Comparison of ENCODE assay signal across 17 cellular contexts in the genomic region with DNA sequence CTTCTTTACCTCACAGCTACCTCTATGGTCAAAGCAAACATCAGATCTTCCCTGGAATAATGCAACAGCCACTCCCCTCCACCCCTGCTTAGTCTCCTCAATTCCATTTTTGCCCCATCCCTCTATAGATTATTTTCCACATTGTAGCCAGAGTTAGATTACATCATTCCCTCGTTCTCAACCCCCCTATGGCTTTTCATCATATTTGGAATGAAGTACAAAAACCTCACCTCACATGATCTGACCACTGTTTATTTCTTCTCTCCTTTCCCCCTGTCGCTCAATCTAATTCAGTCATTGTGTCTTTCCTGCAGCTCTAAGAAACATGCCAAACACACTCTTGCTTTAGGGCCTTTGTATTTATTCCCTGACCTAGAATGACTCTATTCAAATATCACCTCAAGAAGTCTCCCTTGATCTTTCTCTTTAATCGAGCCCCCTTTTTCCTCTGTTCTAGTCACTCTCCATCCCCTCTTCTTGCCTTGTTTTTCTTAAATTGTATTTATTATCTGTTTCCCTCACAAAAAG. TPM values are rescaled to one million over a fixed set of nuclear protein-coding genes. Genes with fewer than 3 reads are reported as not detected.
A peak's percentile ranks its signal among the peaks of the same experiment; 100 is the strongest.
DNase-seq lines count a peak whose midpoint lies in the region; ATAC-seq and TF ChIP-seq lines count a peak whose summit lies in the region.
"Had no signal": no experiment of that assay in that cellular context is flagged by ENCODE, and none has a peak within 500 bp of the region (broad histone marks: within the 10 kb centered on the region; RNA-seq: fewer than 3 reads in every experiment).

No MANE protein-coding gene starts in this region.

- H3K9me3 ChIP-seq in HEK293 (ENCODE audit: control insufficient read depth, insufficient read depth, low read depth, low read length), result no peaks in the 10 kb centered on the region
- H3K9me3 ChIP-seq: Caco-2 had no signal

- no peak overlapping the region for H3K4me3 Mint-ChIP-seq in stimulated activated effector memory CD8-positive, alpha-beta T cell treated with anti-CD3 and anti-CD28 coated beads, Interleukin-12 subunit alpha, Interleukin-12 subunit beta, amount 100 ng/mL, for 72 hours
- H3K4me3 Mint-ChIP-seq in activated T-helper 2 cell treated with anti-CD3 and anti-CD28 coated beads, Interferon-gamma antibody, Interleukin-2, Interleukin-4, amounts not matched to agents 10 μg/mL and 5 μg/mL and 100 μg/mL, durations not matched to agents 14 hours and 24 hours and 36 hours (ENCODE audit: low read depth), result no peak overlapping the region

- H3K4me1 Mint-ChIP-seq in stimulated activated effector memory CD8-positive, alpha-beta T cell treated with anti-CD3 and anti-CD28 coated beads, Interleukin-12 subunit alpha, Interleukin-12 subunit beta, amount 100 ng/mL, for 72 hours, result peaks cover 9% of the 10 kb centered on the region
- peaks cover 3% of the 10 kb centered on the region for H3K4me1 Mint-ChIP-seq in activated T-helper 2 cell treated with anti-CD3 and anti-CD28 coated beads, Interferon-gamma antibody, Interleukin-2, Interleukin-4, amounts not matched to agents 10 μg/mL and 5 μg/mL and 100 μg/mL, durations not matched to agents 14 hours and 24 hours and 36 hours (ENCODE audit: low read depth)

- H3K36me3 Mint-ChIP-seq in stimulated activated effector memory CD8-positive, alpha-beta T cell treated with anti-CD3 and anti-CD28 coated beads, Interleukin-12 subunit alpha, Interleukin-12 subunit beta, amount 100 ng/mL, for 72 hours, result peaks cover 52% of the 10 kb centered on the region
- H3K36me3 Mint-ChIP-seq in activated T-helper 2 cell treated with anti-CD3 and anti-CD28 coated beads, Interferon-gamma antibody, Interleukin-2, Interleukin-4, amounts not matched to agents 10 μg/mL and 5 μg/mL and 100 μg/mL, durations not matched to agents 14 hours and 24 hours and 36 hours (ENCODE audit: low read depth), result peaks cover 35% of the 10 kb centered on the region

- H3K27ac Mint-ChIP-seq in stimulated activated effector memory CD8-positive, alpha-beta T cell treated with anti-CD3 and anti-CD28 coated beads, Interleukin-12 subunit alpha, Interleukin-12 subunit beta, amount 100 ng/mL, for 72 hours, result peak overlapping the region; percentile 6
- H3K27ac Mint-ChIP-seq in activated T-helper 2 cell treated with anti-CD3 and anti-CD28 coated beads, Interferon-gamma antibody, Interleukin-2, Interleukin-4, amounts not matched to agents 10 μg/mL and 5 μg/mL and 100 μg/mL, durations not matched to agents 14 hours and 24 hours and 36 hours, result no peak overlapping the region

- POLR2A ChIA-PET in HEK293 (lab: Yijun Ruan, JAX), result no interaction called here

- H3K27me3 Mint-ChIP-seq in activated T-helper 2 cell treated with anti-CD3 and anti-CD28 coated beads, Interferon-gamma antibody, Interleukin-2, Interleukin-4, amounts not matched to agents 10 μg/mL and 5 μg/mL and 100 μg/mL, durations not matched to agents 14 hours and 24 hours and 36 hours (ENCODE audit: low read depth), result no peaks in the 10 kb centered on the region

- TF ChIP-seq CTCF in HEK293 (tag by site-specific recombination; IDR thresholded peaks at IDR 0.05), result no peak

- peaks cover 19% of the 10 kb centered on the region for H3K4me1 ChIP-seq in HEK293 (ENCODE audit: control insufficient read depth, insufficient read depth, low read length)

- CTCF ChIA-PET in HEK293 (lab: Yijun Ruan, JAX), result interaction anchor here (0.8 kb wide), 1 partner anchor 38 kb away, joined by 3 read pairs; no protein-coding TSS in a partner anchor

- peaks cover 0 to 14% of the 10 kb centered on the region in 2 experiments for H3K36me3 ChIP-seq in HEK293 (ENCODE audit: control insufficient read depth in 2 of 2, insufficient read depth in 1 of 2, low read length in 2 of 2)

- no peak for ATAC-seq in stimulated activated effector memory CD8-positive, alpha-beta T cell treated with anti-CD3 and anti-CD28 coated beads, Interleukin-12 subunit alpha, Interleukin-12 subunit beta, amount 100 ng/mL, for 72 hours
- ATAC-seq in HG03280 (IDR thresholded peaks at IDR 0.05; ENCODE audit: unreplicated experiment) (no peak), GM18498 (IDR thresholded peaks at IDR 0.05; ENCODE audit: unreplicated experiment) (no peak)
- ATAC-seq: PC-3 had no signal

- H3K4me3 ChIP-seq in HEK293 (ENCODE audit: low read depth, low read length), result no peak overlapping the region

- no peaks in the 10 kb centered on the region for H3K9me3 Mint-ChIP-seq in stimulated activated effector memory CD8-positive, alpha-beta T cell treated with anti-CD3 and anti-CD28 coated beads, Interleukin-12 subunit alpha, Interleukin-12 subunit beta, amount 100 ng/mL, for 72 hours
- H3K9me3 Mint-ChIP-seq in activated T-helper 2 cell treated with anti-CD3 and anti-CD28 coated beads, Interferon-gamma antibody, Interleukin-2, Interleukin-4, amounts not matched to agents 10 μg/mL and 5 μg/mL and 100 μg/mL, durations not matched to agents 14 hours and 24 hours and 36 hours, result no peaks in the 10 kb centered on the region

- DNase-seq in amniotic epithelial cell (ENCODE audit: low read depth) (peak; percentile 19), fibroblast of peridontal ligament (ENCODE audit: extremely low read depth) (peak; percentile 38)
- DNase-seq in stimulated activated effector memory CD8-positive, alpha-beta T cell treated with anti-CD3 and anti-CD28 coated beads, Interleukin-12 subunit alpha, Interleukin-12 subunit beta, amount 100 ng/mL, for 72 hours (ENCODE audit: low spot score in 2 of 2), result no peak
- DNase-seq in activated T-helper 2 cell treated with anti-CD3 and anti-CD28 coated beads, Interferon-gamma antibody, Interleukin-2, Interleukin-4, amounts not matched to agents 10 μg/mL and 5 μg/mL and 100 μg/mL, durations not matched to agents 14 hours and 24 hours and 36 hours (ENCODE audit: low spot score), result no peak
- DNase-seq: Caco-2, EL, KG1, NCI-H1436, NCI-H2029, NCI-H2171, NCI-H446, NCI-H774, PC-3 had no signal

- intact Hi-C loops in activated T-helper 2 cell treated with anti-CD3 and anti-CD28 coated beads, Interferon-gamma antibody, Interleukin-2, Interleukin-4, amounts not matched to agents 10 μg/mL and 5 μg/mL and 100 μg/mL, durations not matched to agents 14 hours and 24 hours and 36 hours (cut with micrococcal nuclease), result no loop called here

- no peak overlapping the region for H3K27ac ChIP-seq in HEK293 (ENCODE audit: extremely low read depth, low read depth, low read length)
- H3K27ac ChIP-seq: RWPE1 had no signal

TF ChIP-seq in HEK293, 187 proteins besides CTCF, POLR2A, EP300 and RAD21 (continues in another document):
- TF ChIP-seq, protein P1, sequence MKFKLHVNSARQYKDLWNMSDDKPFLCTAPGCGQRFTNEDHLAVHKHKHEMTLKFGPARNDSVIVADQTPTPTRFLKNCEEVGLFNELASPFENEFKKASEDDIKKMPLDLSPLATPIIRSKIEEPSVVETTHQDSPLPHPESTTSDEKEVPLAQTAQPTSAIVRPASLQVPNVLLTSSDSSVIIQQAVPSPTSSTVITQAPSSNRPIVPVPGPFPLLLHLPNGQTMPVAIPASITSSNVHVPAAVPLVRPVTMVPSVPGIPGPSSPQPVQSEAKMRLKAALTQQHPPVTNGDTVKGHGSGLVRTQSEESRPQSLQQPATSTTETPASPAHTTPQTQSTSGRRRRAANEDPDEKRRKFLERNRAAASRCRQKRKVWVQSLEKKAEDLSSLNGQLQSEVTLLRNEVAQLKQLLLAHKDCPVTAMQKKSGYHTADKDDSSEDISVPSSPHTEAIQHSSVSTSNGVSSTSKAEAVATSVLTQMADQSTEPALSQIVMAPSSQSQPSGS (tag by site-specific recombination; IDR thresholded peaks at IDR 0.05; ENCODE audit: low read depth), result peak; percentile 88
- TF ChIP-seq HOXA7 (CRISPR knock-in tag; IDR thresholded peaks at IDR 0.05; ENCODE audit: borderline replicate concordance) (no peak), ZNF596 (tag by site-specific recombination; IDR thresholded peaks at IDR 0.05) (no peak), ZNF24 (tag by site-specific recombination; IDR thresholded peaks at IDR 0.05) (peak; percentile 34; the same call in 1 of the 2 replicates), ZNF10 (tag by site-specific recombination; IDR thresholded peaks at IDR 0.05) (peak; percentile 10; the same call in 1 of the 2 replicates), ZNF311 (tag by site-specific recombination; IDR thresholded peaks at IDR 0.05; ENCODE audit: borderline replicate concordance) (no peak)

RNA-seq across cellular contexts. Expression of a gene that starts 22.6 kb away (rescaled TPM):
- 0.25 and 0.52 TPM in 2 replicates for total RNA-seq in activated T-helper 2 cell treated with anti-CD3 and anti-CD28 coated beads, Interferon-gamma antibody, Interleukin-2, Interleukin-4, amounts not matched to agents 10 μg/mL and 5 μg/mL and 100 μg/mL, durations not matched to agents 14 hours and 24 hours and 36 hours
- total RNA-seq: PC-3 had no signal

Comparison
In these comparisons a context has a peak if more than half of its experiments do, and no peak if none do; other contexts are left out.
1. DNase-seq: peak in amniotic epithelial cell (single experiment) and fibroblast of peridontal ligament (single experiment); none in stimulated activated effector memory CD8-positive, alpha-beta T cell treated with anti-CD3 and anti-CD28 coated beads, Interleukin-12 subunit alpha, Interleukin-12 subunit beta, amount 100 ng/mL, for 72 hours (0 of 2) and activated T-helper 2 cell treated with anti-CD3 and anti-CD28 coated beads, Interferon-gamma antibody, Interleukin-2, Interleukin-4, amounts not matched to agents 10 μg/mL and 5 μg/mL and 100 μg/mL, durations not matched to agents 14 hours and 24 hours and 36 hours (single experiment).